ENCODE assay signal across 19 cellular contexts in genomic region chr1:214850432-214851010, GRCh38.
DNase-seq lines count a peak whose midpoint lies in the region; ATAC-seq, FAIRE-seq and TF ChIP-seq lines count a peak whose summit lies in the region.
"Had no signal": no experiment of that assay in that cellular context is flagged by ENCODE, and none has a peak within 500 bp of the region (broad histone marks: within the 10 kb centered on the region; RNA-seq: fewer than 3 reads in every experiment).

No MANE protein-coding gene starts in this region.

- WGBS in trophoblast cell (ENCODE audit: extremely low coverage, insufficient coverage, insufficient read length): no CpG with 5 or more reads among the region's 3 CpGs

- peak overlapping the region; percentile 46 for H3K9ac ChIP-seq in trophoblast cell (ENCODE audit: low read length)
- H3K9ac ChIP-seq: BLaER1 treated with 17β-estradiol and CSF1 and Interleukin-3, amounts not matched to agents 10 nM and 100 nM had no signal

- peaks cover 2% of the 10 kb centered on the region for H3K9me3 ChIP-seq in trophoblast cell (ENCODE audit: insufficient read depth, low read depth, low read length)
- H3K9me3 ChIP-seq: SJCRH30 had no signal

- no peaks in the 10 kb centered on the region for H3K79me2 ChIP-seq in trophoblast cell (ENCODE audit: control insufficient read depth, insufficient read depth, low read length, poor library complexity)

- ATAC-seq in HG03135 (IDR thresholded peaks at IDR 0.05; ENCODE audit: unreplicated experiment) (no peak), Right ventricle myocardium superior (ENCODE audit: poor library complexity) (no peak)
- ATAC-seq: CD8-positive, alpha-beta T cell had no signal

- H2AK5ac ChIP-seq in trophoblast cell (ENCODE audit: low read length): no peak overlapping the region

- no peak overlapping the region for H2BK120ac ChIP-seq in trophoblast cell (ENCODE audit: insufficient read depth, low read length, poor library complexity)

- H3K4me3 ChIP-seq in choroid plexus epithelial cell (ENCODE audit: low read depth, low read length) (no peak overlapping the region), trophoblast cell (ENCODE audit: low read depth, low read length) (no peak overlapping the region)
- H3K4me3 ChIP-seq: BLaER1 treated with 17β-estradiol and CSF1 and Interleukin-3, amounts not matched to agents 10 nM and 100 nM; SJCRH30 had no signal

- no peak for TF ChIP-seq CTCF in choroid plexus epithelial cell (conservative IDR thresholded peaks at IDR 0.05; ENCODE audit: low read depth, low read length)

- H3K23ac ChIP-seq in trophoblast cell (ENCODE audit: low read length): no peak overlapping the region

- H4K12ac ChIP-seq in trophoblast cell (ENCODE audit: low read depth, low read length): no peak overlapping the region

- H3K27ac ChIP-seq in trophoblast cell (ENCODE audit: low read depth, low read length): no peak overlapping the region
- H3K27ac ChIP-seq: BLaER1 treated with 17β-estradiol and CSF1 and Interleukin-3, amounts not matched to agents 10 nM and 100 nM; SJCRH30 had no signal

- no peak overlapping the region for H2BK5ac ChIP-seq in trophoblast cell (ENCODE audit: low read depth, low read length, poor library complexity)

- H3K4ac ChIP-seq in trophoblast cell (ENCODE audit: low read depth, low read length): no peak overlapping the region

- H4K8ac ChIP-seq in trophoblast cell (ENCODE audit: low read depth, low read length): no peak overlapping the region

- intact Hi-C loops in Right ventricle myocardium superior (cut with DNase I): no loop called here

- no peak overlapping the region for H3K14ac ChIP-seq in trophoblast cell (ENCODE audit: low read length)

- no peak overlapping the region for H2BK12ac ChIP-seq in trophoblast cell (ENCODE audit: low read length)

- no peaks in the 10 kb centered on the region for H3K36me3 ChIP-seq in trophoblast cell (ENCODE audit: control insufficient read depth in 1 of 2, insufficient read depth in 2 of 2, low read length in 2 of 2)
- H3K36me3 ChIP-seq: BLaER1 treated with 17β-estradiol and CSF1 and Interleukin-3, amounts not matched to agents 10 nM and 100 nM; SJCRH30 had no signal

- DNase-seq in EH (ENCODE audit: low read depth) (peak; percentile 22), RCC 7860 (ENCODE audit: low spot score) (peak; percentile 22), choroid plexus epithelial cell (ENCODE audit: low read depth) (peak; percentile 16), trophoblast cell (no peak), Right ventricle myocardium superior (no peak)
- no peak for DNase-seq in stimulated activated naive CD4-positive, alpha-beta T cell treated with Interleukin-2 at 50 U/mL for 16 hours (lab: John Stamatoyannopoulos, UW)
- DNase-seq: CD8-positive, alpha-beta T cell; DND-41; GDM1; H7; NCI-H1105 treated with DMSO at 0.1 percent for 48 hours; NCI-H1694; NCI-H2107; NCI-H510A treated with DMSO at 0.1 percent for 48 hours; NCI-H82; OCI-M1; SJCRH30 had no signal

- H3K4me2 ChIP-seq in trophoblast cell (ENCODE audit: low read length): no peak overlapping the region
- H3K4me2 ChIP-seq: BLaER1 treated with 17β-estradiol and CSF1 and Interleukin-3, amounts not matched to agents 10 nM and 100 nM had no signal

- no peaks in the 10 kb centered on the region for H3K27me3 ChIP-seq in trophoblast cell (ENCODE audit: insufficient read depth, low read length)
- H3K27me3 ChIP-seq: BLaER1 treated with 17β-estradiol and CSF1 and Interleukin-3, amounts not matched to agents 10 nM and 100 nM had no signal

- no peak overlapping the region for H2AFZ ChIP-seq in trophoblast cell (ENCODE audit: insufficient read depth, low read length, poor library complexity)

- H3K18ac ChIP-seq in trophoblast cell (ENCODE audit: low read length): no peak overlapping the region

- H4K91ac ChIP-seq in trophoblast cell (ENCODE audit: low read depth, low read length): no peak overlapping the region

- no peaks in the 10 kb centered on the region for H3K79me1 ChIP-seq in trophoblast cell (ENCODE audit: low read length)

- no peaks in the 10 kb centered on the region for H3K4me1 ChIP-seq in trophoblast cell (ENCODE audit: control insufficient read depth in 1 of 2, insufficient read depth in 2 of 2, low read length in 2 of 2)
- H3K4me1 ChIP-seq: BLaER1 treated with 17β-estradiol and CSF1 and Interleukin-3, amounts not matched to agents 10 nM and 100 nM; SJCRH30 had no signal

- FAIRE-seq in RCC 7860 (lab: Jason Lieb, UNC): no peak

Comparison
In these comparisons a context has a peak if more than half of its experiments do, and no peak if none do; other contexts are left out.
1. DNase-seq: peak in EH (single experiment), RCC 7860 (single experiment) and choroid plexus epithelial cell (single experiment); none in trophoblast cell (0 of 2), Right ventricle myocardium superior (single experiment) and stimulated activated naive CD4-positive, alpha-beta T cell treated with Interleukin-2 at 50 U/mL for 16 hours (single experiment).